Comparison of ENCODE assay signal across 2 cellular contexts in genomic region chr12:50365709-50366406, GRCh38.
TF ChIP-seq lines count a peak whose summit lies in the region.

No MANE protein-coding gene starts in this region.

TF ChIP-seq in A549, 52 proteins besides CTCF, POLR2A, EP300 and RAD21:
- TF ChIP-seq FOXS1 (CRISPR knock-in tag; IDR thresholded peaks at IDR 0.05) (no peak), MAFK (IDR thresholded peaks at IDR 0.05; ENCODE audit: partially characterized antibody) (peak; percentile 57), ZC3H11A (IDR thresholded peaks at IDR 0.05) (no peak), HOXB13 (CRISPR knock-in tag; IDR thresholded peaks at IDR 0.05; ENCODE audit: low read depth) (no peak), RFX5 (IDR thresholded peaks at IDR 0.05) (no peak)
TF ChIP-seq in A549: peak in this region for 1.

TF ChIP-seq in H1, 55 proteins besides CTCF, POLR2A, EP300 and RAD21:
- TF ChIP-seq CREB1 (IDR thresholded peaks at IDR 0.05) (no peak), CBX5 (IDR thresholded peaks at IDR 0.05; ENCODE audit: low read depth, low read length) (no peak), PHF8 (conservative IDR thresholded peaks at IDR 0.05; ENCODE audit: low read depth, low read length) (no peak), GABPA (IDR thresholded peaks at IDR 0.05; ENCODE audit: borderline replicate concordance, insufficient read depth, low read length) (no peak), TEAD4 (IDR thresholded peaks at IDR 0.05; ENCODE audit: low read depth, low read length) (no peak), KDM4A (IDR thresholded peaks at IDR 0.05; ENCODE audit: low read depth, low read length, severe bottlenecking) (no peak), FOSL1 (IDR thresholded peaks at IDR 0.05; ENCODE audit: insufficient read depth, low read depth, low read length) (no peak)
